ENCODE assay signal across 1 cellular context in the genomic region with DNA sequence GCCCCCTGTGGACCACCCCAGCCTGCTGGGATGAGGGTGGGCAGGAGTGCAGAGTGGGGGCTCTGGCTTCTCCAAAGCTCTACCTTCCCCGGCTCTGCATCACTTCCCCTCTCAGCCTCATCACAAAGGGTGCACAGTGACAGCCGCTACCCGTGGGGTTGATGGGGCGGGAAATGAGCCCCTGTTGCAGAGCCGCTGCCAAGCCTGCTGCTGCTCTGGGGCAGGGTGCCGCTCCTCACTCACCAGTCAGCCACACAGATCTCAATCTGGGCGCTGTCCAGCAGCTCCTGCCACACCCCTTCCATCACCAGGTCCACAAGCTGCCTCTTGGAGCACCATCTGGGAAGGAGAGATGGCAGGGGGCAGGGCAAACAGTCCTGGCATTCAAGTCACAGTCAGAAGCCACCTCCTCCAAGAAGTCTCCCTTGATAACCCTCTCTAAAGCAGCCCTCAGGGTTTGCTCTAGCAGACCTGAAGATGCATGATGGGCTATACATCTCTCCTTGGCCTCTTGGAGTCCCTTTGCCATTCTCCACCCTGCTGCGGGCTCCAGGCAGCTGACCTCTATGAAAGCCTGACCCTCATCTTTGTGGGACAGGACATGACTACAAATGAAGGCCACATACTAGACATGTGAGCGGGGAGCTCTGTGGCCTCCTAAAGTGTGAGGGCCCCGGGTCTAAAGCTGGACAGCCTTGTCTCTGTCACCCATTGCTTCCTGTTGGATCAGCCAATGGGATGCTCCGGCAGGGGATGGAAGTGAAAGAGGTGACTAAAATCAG.
TF ChIP-seq lines count a peak whose summit lies in the region.

No MANE protein-coding gene starts in this region.

TF ChIP-seq in GM12878, 131 proteins besides CTCF, POLR2A, EP300 and RAD21:
- TF ChIP-seq SP1 (IDR thresholded peaks at IDR 0.05; ENCODE audit: low read depth, low read length) (no peak), REST (IDR thresholded peaks at IDR 0.05; ENCODE audit: low read depth, low read length) (peak; percentile 57; the same call in 1 of the 2 replicates)
